In genomic region chr11:65912840-65913239, GRCh38 we compare ENCODE assay signal across 11 cellular contexts. TPM values are rescaled to one million over a fixed set of nuclear protein-coding genes. Genes with fewer than 3 reads are reported as not detected.
DNase-seq lines count a peak whose midpoint lies in the region; ATAC-seq and TF ChIP-seq lines count a peak whose summit lies in the region.
"Had no signal": no experiment of that assay in that cellular context is flagged by ENCODE, and none has a peak within 500 bp of the region (broad histone marks: within the 10 kb centered on the region; RNA-seq: fewer than 3 reads in every experiment).

No MANE protein-coding gene starts in this region.

- peak overlapping the region; percentile 76 for H3K9ac ChIP-seq in adipocyte (ENCODE audit: low read length)
- H3K9ac ChIP-seq: KMS-11 had no signal

- 92% methylated on average over 4 of the region's 4 CpGs for WGBS in thymus

- H3K4me1 Mint-ChIP-seq in activated CD8-positive, alpha-beta T cell treated with anti-CD3 and anti-CD28 coated beads for 36 hours (ENCODE audit: low read depth), result peaks cover 26% of the 10 kb centered on the region
- peaks cover 27% of the 10 kb centered on the region for H3K4me1 Mint-ChIP-seq in activated CD8-positive, alpha-beta T cell treated with anti-CD3 and anti-CD28 coated beads, Interleukin-2, amount 10 ng/mL, durations not matched to agents 7 days and 5 days (ENCODE audit: low read depth)

- POLR2A ChIA-PET in activated CD8-positive, alpha-beta T cell treated with anti-CD3 and anti-CD28 coated beads for 36 hours (lab: Charles Lee), result interaction anchor here (2.5 kb wide), 1 partner anchor 12 kb away, joined by 12 read pairs; the partner anchor contains the start of gene FOSL1
- POLR2A ChIA-PET in activated CD8-positive, alpha-beta T cell treated with anti-CD3 and anti-CD28 coated beads, Interleukin-2, amount 10 ng/mL, durations not matched to agents 7 days and 5 days (lab: Charles Lee), result no interaction called here

- H3K27me3 Mint-ChIP-seq in activated CD8-positive, alpha-beta T cell treated with anti-CD3 and anti-CD28 coated beads for 36 hours, result peaks cover 4% of the 10 kb centered on the region
- no peaks in the 10 kb centered on the region for H3K27me3 Mint-ChIP-seq in activated CD8-positive, alpha-beta T cell treated with anti-CD3 and anti-CD28 coated beads, Interleukin-2, amount 10 ng/mL, durations not matched to agents 7 days and 5 days (ENCODE audit: low read depth)

- H3K36me3 ChIP-seq in adipocyte (ENCODE audit: control insufficient read depth, insufficient read depth, low read length, severe bottlenecking), result no peaks in the 10 kb centered on the region
- H3K36me3 ChIP-seq in thymus (ENCODE audit: control insufficient read depth, insufficient read depth), result peaks cover 3% of the 10 kb centered on the region

- no peaks in the 10 kb centered on the region for H3K27me3 ChIP-seq in adipocyte (replicated peaks; ENCODE audit: control insufficient read depth, insufficient read depth, low read length)
- H3K27me3 ChIP-seq in thymus (ENCODE audit: control insufficient read depth, insufficient read depth), result no peaks in the 10 kb centered on the region

- DNase-seq in activated CD8-positive, alpha-beta T cell treated with anti-CD3 and anti-CD28 coated beads for 36 hours, result no peak
- DNase-seq in activated CD8-positive, alpha-beta T cell treated with anti-CD3 and anti-CD28 coated beads, Interleukin-2, amount 10 ng/mL, durations not matched to agents 7 days and 5 days, result no peak
- peak; percentile 73 for DNase-seq in adipocyte (ENCODE audit: low read depth)
- peak; percentile 87 for DNase-seq in fibroblast of the aortic adventitia (ENCODE audit: low read depth)
- DNase-seq in effector CD8-positive, alpha-beta T cell (lab: John Stamatoyannopoulos, UW), result no peak
- no peak for DNase-seq in NCI-H748 treated with DMSO at 0.1 percent for 48 hours (lab: John Stamatoyannopoulos, UW)
- DNase-seq: activated gamma-delta T cell had no signal

- peak; percentile 32 for ATAC-seq in activated CD8-positive, alpha-beta T cell treated with anti-CD3 and anti-CD28 coated beads for 36 hours
- no peak for ATAC-seq in activated CD8-positive, alpha-beta T cell treated with anti-CD3 and anti-CD28 coated beads, Interleukin-2, amount 10 ng/mL, durations not matched to agents 7 days and 5 days
- ATAC-seq in GM21423 (IDR thresholded peaks at IDR 0.05; ENCODE audit: unreplicated experiment), result no peak
- ATAC-seq: activated CD4-positive, CD25-positive, alpha-beta regulatory T cell treated with anti-CD3 and anti-CD28 coated beads, Interleukin-2, amount 50 U/mL, for 24 hours had no signal

- no peak for TF ChIP-seq CTCF in activated CD8-positive, alpha-beta T cell treated with anti-CD3 and anti-CD28 coated beads for 36 hours (IDR thresholded peaks at IDR 0.05)
- TF ChIP-seq CTCF in fibroblast of the aortic adventitia (IDR thresholded peaks at IDR 0.05; ENCODE audit: insufficient read depth, low read length), result no peak

- intact Hi-C loops in activated CD8-positive, alpha-beta T cell treated with anti-CD3 and anti-CD28 coated beads for 36 hours (cut with micrococcal nuclease), result no loop called here

- CTCF ChIA-PET in activated CD8-positive, alpha-beta T cell treated with anti-CD3 and anti-CD28 coated beads for 36 hours (lab: Charles Lee), result interaction anchor here (1.2 to 1.5 kb wide), 2 partner anchors 10 to 28 kb away, joined by 3 read pairs; no protein-coding TSS in a partner anchor
- CTCF ChIA-PET in activated CD8-positive, alpha-beta T cell treated with anti-CD3 and anti-CD28 coated beads, Interleukin-2, amount 10 ng/mL, durations not matched to agents 7 days and 5 days (lab: Charles Lee), result interaction anchor here (1.0 to 5.4 kb wide), 3 partner anchors 16 to 75 kb away, joined by 3 to 41 read pairs (median 3); partner anchors contain the start of genes CCDC85B and FIBP

- no peak overlapping the region for H3K4me3 Mint-ChIP-seq in activated CD8-positive, alpha-beta T cell treated with anti-CD3 and anti-CD28 coated beads for 36 hours
- H3K4me3 Mint-ChIP-seq in activated CD8-positive, alpha-beta T cell treated with anti-CD3 and anti-CD28 coated beads, Interleukin-2, amount 10 ng/mL, durations not matched to agents 7 days and 5 days, result no peak overlapping the region

- peak overlapping the region; percentile 48 for H3K27ac ChIP-seq in thymus (ENCODE audit: low read depth)
- H3K27ac ChIP-seq: KMS-11 had no signal

- no peaks in the 10 kb centered on the region for H3K9me3 Mint-ChIP-seq in activated CD8-positive, alpha-beta T cell treated with anti-CD3 and anti-CD28 coated beads for 36 hours
- H3K9me3 Mint-ChIP-seq in activated CD8-positive, alpha-beta T cell treated with anti-CD3 and anti-CD28 coated beads, Interleukin-2, amount 10 ng/mL, durations not matched to agents 7 days and 5 days (ENCODE audit: insufficient read depth), result no peaks in the 10 kb centered on the region

- no peaks in the 10 kb centered on the region for H3K9me3 ChIP-seq in adipocyte (ENCODE audit: control insufficient read depth, low read length)
- H3K9me3 ChIP-seq in thymus (ENCODE audit: control insufficient read depth), result no peaks in the 10 kb centered on the region

- H3K4me1 ChIP-seq in adipocyte (ENCODE audit: control insufficient read depth, insufficient read depth, low read length), result peaks cover 67% of the 10 kb centered on the region
- H3K4me1 ChIP-seq in thymus (ENCODE audit: control insufficient read depth, insufficient read depth, low read length), result peaks cover 12% of the 10 kb centered on the region

- H3K27ac Mint-ChIP-seq in activated CD8-positive, alpha-beta T cell treated with anti-CD3 and anti-CD28 coated beads for 36 hours, result no peak overlapping the region
- H3K27ac Mint-ChIP-seq in activated CD8-positive, alpha-beta T cell treated with anti-CD3 and anti-CD28 coated beads, Interleukin-2, amount 10 ng/mL, durations not matched to agents 7 days and 5 days, result no peak overlapping the region

- H3K36me3 Mint-ChIP-seq in activated CD8-positive, alpha-beta T cell treated with anti-CD3 and anti-CD28 coated beads for 36 hours (ENCODE audit: low read depth), result peaks cover 7% of the 10 kb centered on the region
- H3K36me3 Mint-ChIP-seq in activated CD8-positive, alpha-beta T cell treated with anti-CD3 and anti-CD28 coated beads, Interleukin-2, amount 10 ng/mL, durations not matched to agents 7 days and 5 days (ENCODE audit: low read depth), result peaks cover 10% of the 10 kb centered on the region

- H3K4me3 ChIP-seq in adipocyte (ENCODE audit: low read length) (no peak overlapping the region), fibroblast of the aortic adventitia (ENCODE audit: low read depth, low read length) (no peak overlapping the region), thymus (ENCODE audit: low read length) (no peak overlapping the region)

RNA-seq across cellular contexts. Expression of gene C11orf68, which starts 6.0 kb away (rescaled TPM):
- 10 to 100 TPM; 26.2 to 26.3 TPM for total RNA-seq in activated CD8-positive, alpha-beta T cell treated with anti-CD3 and anti-CD28 coated beads for 36 hours
- total RNA-seq in activated CD8-positive, alpha-beta T cell treated with anti-CD3 and anti-CD28 coated beads, Interleukin-2, amount 10 ng/mL, durations not matched to agents 7 days and 5 days, result 10 to 100 TPM; 28.4 to 28.5 TPM
- 9.6 and 44.8 TPM in 2 replicates for total RNA-seq in fibroblast of the aortic adventitia (ENCODE audit: low replicate concordance)
- 38.8 TPM for polyA plus RNA-seq in thymus

RNA-seq across cellular contexts. Expression of gene DRAP1, which starts 6.4 kb away (rescaled TPM):
- total RNA-seq in activated CD8-positive, alpha-beta T cell treated with anti-CD3 and anti-CD28 coated beads for 36 hours, result 100 to 1,000 TPM; 135 TPM
- 100 to 1,000 TPM; 219 to 240 TPM for total RNA-seq in activated CD8-positive, alpha-beta T cell treated with anti-CD3 and anti-CD28 coated beads, Interleukin-2, amount 10 ng/mL, durations not matched to agents 7 days and 5 days
- total RNA-seq in fibroblast of the aortic adventitia (ENCODE audit: low replicate concordance), result 155 and 317 TPM in 2 replicates
- polyA plus RNA-seq in thymus, result 131 TPM

RNA-seq across cellular contexts. Expression of gene FOSL1, which starts 12.7 kb away (rescaled TPM):
- 10 to 100 TPM in 1 of 2 experiments, 1 to 10 TPM in 1; 9.9 to 10.2 TPM for total RNA-seq in activated CD8-positive, alpha-beta T cell treated with anti-CD3 and anti-CD28 coated beads for 36 hours
- total RNA-seq in activated CD8-positive, alpha-beta T cell treated with anti-CD3 and anti-CD28 coated beads, Interleukin-2, amount 10 ng/mL, durations not matched to agents 7 days and 5 days, result 1 to 10 TPM; 2.3 to 3.8 TPM
- total RNA-seq in fibroblast of the aortic adventitia (ENCODE audit: low replicate concordance), result 11.4 and 73.9 TPM in 2 replicates
- 3.8 TPM for polyA plus RNA-seq in thymus

RNA-seq across cellular contexts. Expression of gene CCDC85B, which starts 22.4 kb away (rescaled TPM):
- total RNA-seq in activated CD8-positive, alpha-beta T cell treated with anti-CD3 and anti-CD28 coated beads for 36 hours, result 10 to 100 TPM; 68.8 to 72.4 TPM
- total RNA-seq in activated CD8-positive, alpha-beta T cell treated with anti-CD3 and anti-CD28 coated beads, Interleukin-2, amount 10 ng/mL, durations not matched to agents 7 days and 5 days, result 10 to 100 TPM; 82.6 to 84.0 TPM
- 75.0 and 288 TPM in 2 replicates for total RNA-seq in fibroblast of the aortic adventitia (ENCODE audit: low replicate concordance)
- 20.2 TPM for polyA plus RNA-seq in thymus

RNA-seq across cellular contexts. Expression of gene FIBP, which starts 24.6 kb away (rescaled TPM):
- 10 to 100 TPM; 78.8 to 79.9 TPM for total RNA-seq in activated CD8-positive, alpha-beta T cell treated with anti-CD3 and anti-CD28 coated beads for 36 hours
- total RNA-seq in activated CD8-positive, alpha-beta T cell treated with anti-CD3 and anti-CD28 coated beads, Interleukin-2, amount 10 ng/mL, durations not matched to agents 7 days and 5 days, result 10 to 100 TPM; 80.4 to 89.0 TPM
- total RNA-seq in fibroblast of the aortic adventitia (ENCODE audit: low replicate concordance), result 71.7 and 157 TPM in 2 replicates
- 70.9 TPM for polyA plus RNA-seq in thymus

Comparison
In these comparisons a context has a peak if more than half of its experiments do, and no peak if none do; other contexts are left out.
1. DNase-seq: peak in adipocyte (single experiment) and fibroblast of the aortic adventitia (single experiment); none in activated CD8-positive, alpha-beta T cell treated with anti-CD3 and anti-CD28 coated beads for 36 hours (single experiment), activated CD8-positive, alpha-beta T cell treated with anti-CD3 and anti-CD28 coated beads, Interleukin-2, amount 10 ng/mL, durations not matched to agents 7 days and 5 days (single experiment), effector CD8-positive, alpha-beta T cell (single experiment) and NCI-H748 treated with DMSO at 0.1 percent for 48 hours (single experiment).